Comparison of ENCODE assay signal across 8 cellular contexts in the genomic region with DNA sequence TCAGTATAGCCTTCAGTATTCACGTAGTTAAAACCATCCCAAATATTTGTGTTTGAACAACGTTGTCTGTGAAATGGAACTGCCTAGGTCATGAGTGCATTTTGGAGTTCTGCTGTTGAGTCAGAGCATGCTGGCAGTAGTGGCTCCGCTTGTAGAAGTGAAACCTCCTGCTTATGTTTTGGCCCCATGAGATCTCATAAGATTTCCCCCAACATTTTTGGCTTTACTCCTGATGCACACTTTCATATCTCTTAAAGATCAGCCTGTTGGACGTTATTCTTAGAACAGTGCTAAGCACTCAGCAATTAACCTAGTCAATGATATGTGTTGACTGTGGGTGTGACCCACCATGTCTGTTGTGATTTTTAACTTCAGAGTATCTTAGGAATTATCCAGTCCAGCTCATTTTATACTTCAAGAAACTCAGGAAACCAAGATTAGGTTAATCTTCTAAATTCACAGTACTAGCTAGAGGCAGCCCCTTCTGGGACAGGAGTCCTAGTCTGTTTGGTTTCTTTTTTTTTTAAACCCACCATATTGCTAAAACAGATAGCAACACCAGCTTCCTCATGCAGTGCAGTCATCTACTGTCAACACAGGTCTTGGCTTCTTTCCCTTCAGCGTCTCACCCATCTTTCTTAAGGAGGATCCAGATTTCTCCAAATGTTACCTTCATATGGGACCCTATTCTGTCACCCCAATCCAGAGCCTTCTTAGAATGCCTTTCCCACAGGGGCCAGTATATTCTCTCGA. TPM values are rescaled to one million over a fixed set of nuclear protein-coding genes. Genes with fewer than 3 reads are reported as not detected.
A peak's percentile ranks its signal among the peaks of the same experiment; 100 is the strongest.
DNase-seq lines count a peak whose midpoint lies in the region; ATAC-seq and TF ChIP-seq lines count a peak whose summit lies in the region.

No MANE protein-coding gene starts in this region.

- peaks cover 26% of the 10 kb centered on the region for H3K4me1 Mint-ChIP-seq in memory B cell

- in situ Hi-C loops in transverse colon (cut with MboI; ENCODE audit: low pct_ligation_motif_present in 1 of 4, low pct_unique_long_range_greater_than_20kb in 1 of 4, low sequenced_read_pairs in 3 of 4), result no loop called here

- H3K4me1 ChIP-seq in KMS-11 (ENCODE audit: low read depth, poor library complexity, severe bottlenecking), result peaks cover 28% of the 10 kb centered on the region
- peaks cover 0 to 23% (median 2%) of the 10 kb centered on the region in 4 donors for H3K4me1 ChIP-seq in transverse colon
- H3K4me1 ChIP-seq in sigmoid colon, result peaks cover 0 to 9% (median 7%) of the 10 kb centered on the region in 4 donors

- H3K36me3 Mint-ChIP-seq in memory B cell, result peaks cover 13% of the 10 kb centered on the region

- H3K27me3 ChIP-seq in KMS-11 (ENCODE audit: insufficient read depth, low read depth) (no peaks in the 10 kb centered on the region), transverse colon (no peaks in the 10 kb centered on the region), sigmoid colon (no peaks in the 10 kb centered on the region)

- H3K27me3 Mint-ChIP-seq in memory B cell, result no peaks in the 10 kb centered on the region

- no peaks in the 10 kb centered on the region for H4K20me1 ChIP-seq in KMS-11 (ENCODE audit: insufficient read depth)

- ATAC-seq in GM18511 (IDR thresholded peaks at IDR 0.05; ENCODE audit: unreplicated experiment) (peak; percentile 97), GM21619 (IDR thresholded peaks at IDR 0.05; ENCODE audit: unreplicated experiment) (peak; percentile 92), memory B cell (ENCODE audit: low read depth) (peak; percentile 95)

- no peak overlapping the region for H3K4me3 ChIP-seq in KMS-11 (IDR thresholded peaks at IDR 0.05; ENCODE audit: insufficient read depth, low read depth, low read length)
- H3K4me3 ChIP-seq in transverse colon, result no peak overlapping the region
- H3K4me3 ChIP-seq in sigmoid colon, result no peak overlapping the region

- peak overlapping the region; percentile 43 for H3K4me3 Mint-ChIP-seq in memory B cell

- peak overlapping the region; percentile 22; the same call in 1 of the 2 replicates for H3K9ac ChIP-seq in KMS-11

- H3K27ac ChIP-seq in KMS-11 (peak overlapping the region; percentile 55; the same call in 1 of the 2 replicates), transverse colon (no peak overlapping the region), sigmoid colon (no peak overlapping the region)

- TF ChIP-seq CTCF in KMS-11 (conservative IDR thresholded peaks at IDR 0.05; ENCODE audit: low read depth, low read length) (no peak), transverse colon (IDR thresholded peaks at IDR 0.05) (no peak), sigmoid colon (IDR thresholded peaks at IDR 0.05) (no peak)

- no peaks in the 10 kb centered on the region for H3K36me3 ChIP-seq in KMS-11 (ENCODE audit: insufficient read depth)
- H3K36me3 ChIP-seq in transverse colon, result no peaks in the 10 kb centered on the region
- H3K36me3 ChIP-seq in sigmoid colon, result peaks cover 0 to 12% (median 3%) of the 10 kb centered on the region in 4 donors

- 36 to 54% methylated on average over 4 to 6 of the region's 6 CpGs for WGBS in transverse colon (ENCODE audit: low coverage in 1 of 2), 2 donors
- 56 to 68% methylated on average over 6 of the region's 6 CpGs for WGBS in sigmoid colon, 2 donors

- H3K9me3 ChIP-seq in transverse colon (no peaks in the 10 kb centered on the region), sigmoid colon (no peaks in the 10 kb centered on the region)

- H3K4me2 ChIP-seq in KMS-11, result peak overlapping the region; percentile 87

- TF ChIP-seq EP300 in transverse colon (IDR thresholded peaks at IDR 0.05; ENCODE audit: low read depth), result no peak
- no peak for TF ChIP-seq EP300 in sigmoid colon (IDR thresholded peaks at IDR 0.05)

- intact Hi-C loops in transverse colon (cut with DNase I; ENCODE audit: low total_unique reads) (no loop called here), sigmoid colon (cut with DNase I) (no loop called here)

- H3K9me3 Mint-ChIP-seq in memory B cell, result peaks cover 2% of the 10 kb centered on the region

- TF ChIP-seq POLR2A in transverse colon (IDR thresholded peaks at IDR 0.05) (no peak), sigmoid colon (IDR thresholded peaks at IDR 0.05) (no peak)

- DNase-seq in memory B cell (ENCODE audit: low spot score in 2 of 2) (peak in 1 of 2 donors; percentile 21), kidney glomerular epithelial cell (lab: John Stamatoyannopoulos, UW) (no peak), transverse colon (no peak), SW480 (ENCODE audit: low spot score) (no peak), sigmoid colon (no peak)

- no peaks in the 10 kb centered on the region for H3K79me2 ChIP-seq in KMS-11 (ENCODE audit: insufficient read depth, low read depth)

- H3K27ac Mint-ChIP-seq in memory B cell, result peak overlapping the region; percentile 70

- no peak overlapping the region for H2AFZ ChIP-seq in KMS-11 (ENCODE audit: low read depth)

RNA-seq across cellular contexts. Expression of gene RAP2A, which starts 26.2 kb away (rescaled TPM):
- 10 to 100 TPM; 10.5 to 23.2 (median 20.7) TPM for total RNA-seq in transverse colon
- total RNA-seq in sigmoid colon, result 10 to 100 TPM; 17.9 to 27.7 (median 21.8) TPM
- polyA plus RNA-seq in sigmoid colon, result 10 to 100 TPM in 2 of 3 donors, 1 to 10 TPM in 1; 8.0 to 14.8 (median 11.4) TPM
